In genomic region chr10:67763499-67764011, GRCh38 we compare ENCODE assay signal across 8 cellular contexts.
DNase-seq lines count a peak whose midpoint lies in the region; ATAC-seq and TF ChIP-seq lines count a peak whose summit lies in the region.

No MANE protein-coding gene starts in this region.

- peak overlapping the region; percentile 99 for H2AFZ ChIP-seq in parathyroid adenoma

- no peaks in the 10 kb centered on the region for H3K27me3 ChIP-seq in cardiac muscle cell
- H3K27me3 ChIP-seq in parathyroid adenoma (ENCODE audit: control insufficient read depth, insufficient read depth, low read length) = no peaks in the 10 kb centered on the region
- no peaks in the 10 kb centered on the region for H3K27me3 ChIP-seq in tibial nerve

- no peak overlapping the region for H3K9ac ChIP-seq in parathyroid adenoma

- TF ChIP-seq EP300 in tibial nerve (IDR thresholded peaks at IDR 0.05) = peak in 1 of 2 donors; percentile 43

- H3K9me3 ChIP-seq in KOPT-K1 (ENCODE audit: insufficient read depth, low read length, poor library complexity, severe bottlenecking) (no peaks in the 10 kb centered on the region), cardiac muscle cell (ENCODE audit: low read depth) (no peaks in the 10 kb centered on the region), parathyroid adenoma (ENCODE audit: control insufficient read depth, low read length) (no peaks in the 10 kb centered on the region), tibial nerve (no peaks in the 10 kb centered on the region)

- H3K79me2 ChIP-seq in parathyroid adenoma = no peaks in the 10 kb centered on the region

- peak; percentile 38 for ATAC-seq in GM21717 (IDR thresholded peaks at IDR 0.05; ENCODE audit: unreplicated experiment)

- no peaks in the 10 kb centered on the region for H3K36me3 ChIP-seq in KOPT-K1 (ENCODE audit: insufficient read depth, low read length)
- H3K36me3 ChIP-seq in cardiac muscle cell = no peaks in the 10 kb centered on the region
- H3K36me3 ChIP-seq in parathyroid adenoma (ENCODE audit: control insufficient read depth, insufficient read depth, low read length) = no peaks in the 10 kb centered on the region
- no peaks in the 10 kb centered on the region for H3K36me3 ChIP-seq in tibial nerve

- H3K27ac ChIP-seq in KOPT-K1 (ENCODE audit: low read depth, low read length, poor library complexity, severe bottlenecking) (peak overlapping the region; percentile 79), cardiac muscle cell (peak overlapping the region; percentile 95), parathyroid adenoma (peak overlapping the region; percentile 86), tibial nerve (peak overlapping the region; percentile 93 to 100 (median 97))

- no peaks in the 10 kb centered on the region for H3K4me1 ChIP-seq in cardiac muscle cell (ENCODE audit: low read depth)
- no peaks in the 10 kb centered on the region for H3K4me1 ChIP-seq in parathyroid adenoma
- H3K4me1 ChIP-seq in tibial nerve = peaks cover 0 to 7% (median 3%) of the 10 kb centered on the region in 4 donors

- DNase-seq in DMS153 (lab: John Stamatoyannopoulos, UW) = peak; percentile 63
- DNase-seq in SK-N-DZ (ENCODE audit: low spot score) = peak; percentile 87
- DNase-seq in activated naive CD8-positive, alpha-beta T cell treated with anti-CD3 and anti-CD28 coated beads, Interleukin-2, amount 50 U/mL, for 16 hours (ENCODE audit: low read depth, low spot score) = peak; percentile 65
- peak; percentile 73 to 74 for DNase-seq in cardiac muscle cell (ENCODE audit: low read depth in 1 of 2, low spot score in 1 of 2)
- DNase-seq in tibial nerve (ENCODE audit: low spot score in 2 of 2) = peak; percentile 30 to 57

- no peak for TF ChIP-seq POLR2A in tibial nerve (IDR thresholded peaks at IDR 0.05)

- TF ChIP-seq CTCF in cardiac muscle cell (IDR thresholded peaks at IDR 0.05; ENCODE audit: low read depth, low read length) (no peak), parathyroid adenoma (IDR thresholded peaks at IDR 0.05) (no peak), tibial nerve (IDR thresholded peaks at IDR 0.05) (no peak)

- WGBS in tibial nerve, 2 donors = 0% methylated on average over 22 of the region's 22 CpGs

- H3K4me2 ChIP-seq in parathyroid adenoma (ENCODE audit: low read length) = peak overlapping the region; percentile 88

- peak overlapping the region; percentile 74 for H3K4me3 ChIP-seq in cardiac muscle cell
- peak overlapping the region; percentile 91 for H3K4me3 ChIP-seq in parathyroid adenoma (ENCODE audit: low read depth, low read length)
- H3K4me3 ChIP-seq in tibial nerve = peak overlapping the region; percentile 63 to 94 (median 85)

Comparison
In these comparisons a context has a peak if more than half of its experiments do, and no peak if none do; other contexts are left out.
1. Peak in every context shown above with its lines: DNase-seq, ATAC-seq, H3K4me3 ChIP-seq and H3K27ac ChIP-seq.